ENCODE assay signal across 8 cellular contexts in the genomic region with DNA sequence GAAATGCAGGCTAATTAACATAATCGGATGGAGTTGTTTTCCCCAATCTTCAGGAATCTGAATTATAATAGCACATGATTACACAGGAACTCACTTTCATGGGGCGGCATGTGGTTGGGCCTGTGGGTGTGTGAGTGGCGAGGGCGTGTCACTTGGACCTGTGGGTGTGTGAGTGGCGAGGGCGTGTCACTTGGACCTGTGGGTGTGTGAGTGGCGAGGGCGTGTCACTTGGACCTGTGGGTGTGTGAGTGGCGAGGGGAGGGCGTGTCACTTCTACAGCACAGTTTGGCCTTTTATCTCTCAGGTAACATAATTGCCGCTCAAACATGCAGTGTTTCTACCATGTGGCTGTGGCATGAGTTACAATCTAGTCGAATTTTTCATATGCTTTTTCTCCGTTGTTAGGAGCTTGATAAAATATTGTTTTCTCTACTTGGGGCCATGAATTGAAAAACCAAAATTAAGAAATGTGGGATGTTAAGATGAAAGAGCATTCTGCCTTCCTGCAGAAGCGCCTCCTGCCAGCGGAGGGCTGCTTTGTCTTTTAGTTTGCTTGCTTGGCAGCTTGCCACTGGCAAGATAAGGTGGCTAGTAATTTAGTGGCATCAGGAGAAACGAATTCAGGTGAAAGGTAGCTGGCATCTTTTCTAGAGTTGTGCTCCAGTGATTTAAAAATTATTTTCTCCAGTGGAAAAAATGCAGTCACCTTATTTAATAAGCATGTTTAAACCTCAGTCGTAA. TPM values are rescaled to one million over a fixed set of nuclear protein-coding genes. Genes with fewer than 3 reads are reported as not detected.
A peak's percentile ranks its signal among the peaks of the same experiment; 100 is the strongest.
DNase-seq lines count a peak whose midpoint lies in the region; ATAC-seq and TF ChIP-seq lines count a peak whose summit lies in the region.

No MANE protein-coding gene starts in this region.

- peaks cover 37% of the 10 kb centered on the region for H3K4me1 Mint-ChIP-seq in mesothelial cell of epicardium
- H3K4me1 Mint-ChIP-seq in stimulated activated effector memory CD8-positive, alpha-beta T cell treated with anti-CD3 and anti-CD28 coated beads, Interleukin-12 subunit alpha, Interleukin-12 subunit beta, amount 100 ng/mL, for 72 hours, result peaks cover 25% of the 10 kb centered on the region

- no peaks in the 10 kb centered on the region for H3K36me3 Mint-ChIP-seq in mesothelial cell of epicardium
- H3K36me3 Mint-ChIP-seq in stimulated activated effector memory CD8-positive, alpha-beta T cell treated with anti-CD3 and anti-CD28 coated beads, Interleukin-12 subunit alpha, Interleukin-12 subunit beta, amount 100 ng/mL, for 72 hours, result peaks cover 76% of the 10 kb centered on the region

- H3K9me3 Mint-ChIP-seq in mesothelial cell of epicardium, result no peaks in the 10 kb centered on the region
- H3K9me3 Mint-ChIP-seq in stimulated activated effector memory CD8-positive, alpha-beta T cell treated with anti-CD3 and anti-CD28 coated beads, Interleukin-12 subunit alpha, Interleukin-12 subunit beta, amount 100 ng/mL, for 72 hours, result no peaks in the 10 kb centered on the region

- H3K27ac Mint-ChIP-seq in mesothelial cell of epicardium, result peak overlapping the region; percentile 85
- no peak overlapping the region for H3K27ac Mint-ChIP-seq in stimulated activated effector memory CD8-positive, alpha-beta T cell treated with anti-CD3 and anti-CD28 coated beads, Interleukin-12 subunit alpha, Interleukin-12 subunit beta, amount 100 ng/mL, for 72 hours

- ATAC-seq in stimulated activated effector memory CD8-positive, alpha-beta T cell treated with anti-CD3 and anti-CD28 coated beads, Interleukin-12 subunit alpha, Interleukin-12 subunit beta, amount 100 ng/mL, for 72 hours, result no peak
- no peak for ATAC-seq in GM19324 (IDR thresholded peaks at IDR 0.05; ENCODE audit: low FRiP score, unreplicated experiment)
- ATAC-seq in HG03108 (IDR thresholded peaks at IDR 0.05; ENCODE audit: unreplicated experiment), result no peak

- peak; percentile 70 for DNase-seq in DMS153 (lab: John Stamatoyannopoulos, UW)
- DNase-seq in NCI-H2171 (lab: John Stamatoyannopoulos, UW), result peak; percentile 80
- DNase-seq in activated effector memory CD4-positive, alpha-beta T cell treated with anti-CD3 and anti-CD28 coated beads, Interleukin-2, amount 50 U/mL, for 16 hours, result peak; percentile 78
- no peak for DNase-seq in mesothelial cell of epicardium (ENCODE audit: low spot score in 2 of 2, unreplicated experiment in 2 of 2)
- no peak for DNase-seq in stimulated activated effector memory CD8-positive, alpha-beta T cell treated with anti-CD3 and anti-CD28 coated beads, Interleukin-12 subunit alpha, Interleukin-12 subunit beta, amount 100 ng/mL, for 72 hours (ENCODE audit: low spot score in 2 of 2)
- no peak for DNase-seq in activated gamma-delta T cell treated with Interleukin-2 at 50 U/mL for 16 hours

- H3K4me3 Mint-ChIP-seq in mesothelial cell of epicardium, result no peak overlapping the region
- no peak overlapping the region for H3K4me3 Mint-ChIP-seq in stimulated activated effector memory CD8-positive, alpha-beta T cell treated with anti-CD3 and anti-CD28 coated beads, Interleukin-12 subunit alpha, Interleukin-12 subunit beta, amount 100 ng/mL, for 72 hours

- H3K27me3 Mint-ChIP-seq in mesothelial cell of epicardium (ENCODE audit: low read depth), result no peaks in the 10 kb centered on the region

- TF ChIP-seq CTCF in mesothelial cell of epicardium (IDR thresholded peaks at IDR 0.05; ENCODE audit: unreplicated experiment), result no peak

RNA-seq across cellular contexts. Expression of a gene that starts 36.2 kb away (rescaled TPM):
- 118 to 128 TPM (median 124 TPM) in 3 replicates for total RNA-seq in mesothelial cell of epicardium

Comparison
In these comparisons a context has a peak if more than half of its experiments do, and no peak if none do; other contexts are left out.
1. DNase-seq: peak in DMS153 (single experiment), NCI-H2171 (single experiment) and activated effector memory CD4-positive, alpha-beta T cell treated with anti-CD3 and anti-CD28 coated beads, Interleukin-2, amount 50 U/mL, for 16 hours (single experiment); none in mesothelial cell of epicardium (0 of 2), stimulated activated effector memory CD8-positive, alpha-beta T cell treated with anti-CD3 and anti-CD28 coated beads, Interleukin-12 subunit alpha, Interleukin-12 subunit beta, amount 100 ng/mL, for 72 hours (0 of 2) and activated gamma-delta T cell treated with Interleukin-2 at 50 U/mL for 16 hours (single experiment).